ENCODE assay signal across 12 cellular contexts in the genomic region with DNA sequence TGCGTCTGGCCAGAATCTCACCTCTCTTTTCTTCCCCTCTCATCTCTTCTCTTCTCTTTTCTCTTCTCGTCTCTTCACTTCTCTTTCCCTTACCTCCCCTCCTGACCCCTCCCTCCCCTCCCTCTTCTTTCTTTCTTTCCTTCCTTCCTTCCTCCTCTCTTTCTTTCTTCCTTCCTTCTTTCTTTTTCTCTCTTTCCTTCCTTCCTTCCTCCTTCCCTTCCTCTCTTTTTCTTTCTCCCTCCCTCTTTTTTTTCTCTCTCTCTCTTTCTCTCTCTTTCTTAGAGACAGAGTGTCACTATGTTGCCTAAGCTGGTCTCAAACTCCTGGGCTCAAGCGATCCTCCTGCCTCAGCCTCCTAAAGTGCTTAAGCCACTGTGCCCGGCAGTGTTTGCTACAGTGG.
"Had no signal": no experiment of that assay in that cellular context is flagged by ENCODE, and none has a peak within 500 bp of the region (broad histone marks: within the 10 kb centered on the region; RNA-seq: fewer than 3 reads in every experiment).

No MANE protein-coding gene starts in this region.

- H3K4me2 ChIP-seq: hepatocyte, smooth muscle cell had no signal

- H3K36me3 ChIP-seq: ovary, right atrium auricular region, tibial nerve had no signal

- H3K9me3 ChIP-seq: ovary, right atrium auricular region, testis, tibial nerve had no signal

- H3K27me3 Mint-ChIP-seq: stimulated activated naive CD8-positive, alpha-beta T cell treated with anti-CD3 and anti-CD28 coated beads, Interleukin-15, Interleukin-2, amounts not matched to agents 100 ng/mL and 50 ng/mL, for 24 hours had no signal

- H2AFZ ChIP-seq: hepatocyte had no signal

- DNase-seq: foreskin melanocyte had no signal

- H3K27ac ChIP-seq: coronary artery, dorsolateral prefrontal cortex, hepatocyte, ovary, right atrium auricular region, testis, tibial nerve had no signal

- H3K9me3 Mint-ChIP-seq: nephron progenitor cell; stimulated activated naive CD8-positive, alpha-beta T cell treated with anti-CD3 and anti-CD28 coated beads, Interleukin-15, Interleukin-2, amounts not matched to agents 100 ng/mL and 50 ng/mL, for 24 hours had no signal

- H3K4me3 Mint-ChIP-seq: nephron progenitor cell; stimulated activated naive CD8-positive, alpha-beta T cell treated with anti-CD3 and anti-CD28 coated beads, Interleukin-15, Interleukin-2, amounts not matched to agents 100 ng/mL and 50 ng/mL, for 24 hours had no signal

- H3K27me3 ChIP-seq: dorsolateral prefrontal cortex, hepatocyte, ovary, right atrium auricular region, testis, tibial nerve had no signal

- H3K4me3 ChIP-seq: coronary artery, dorsolateral prefrontal cortex, hepatocyte, lung, ovary, right atrium auricular region, smooth muscle cell, testis, tibial nerve had no signal

- H3K27ac Mint-ChIP-seq: nephron progenitor cell; stimulated activated naive CD8-positive, alpha-beta T cell treated with anti-CD3 and anti-CD28 coated beads, Interleukin-15, Interleukin-2, amounts not matched to agents 100 ng/mL and 50 ng/mL, for 24 hours had no signal
